30 cellular contexts compared by ENCODE assay signal in genomic region chr15:35211240-35211952, GRCh38.
"Had no signal": no experiment of that assay in that cellular context is flagged by ENCODE, and none has a peak within 500 bp of the region (broad histone marks: within the 10 kb centered on the region; RNA-seq: fewer than 3 reads in every experiment).

No MANE protein-coding gene starts in this region.

- H3K9me3 Mint-ChIP-seq: activated CD4-positive, alpha-beta memory T cell treated with anti-CD3 and anti-CD28 coated beads for 36 hours; activated CD4-positive, alpha-beta T cell treated with anti-CD3 and anti-CD28 coated beads, Interleukin-2, amount 10 ng/mL, durations not matched to agents 7 days and 5 days; activated naive CD4-positive, alpha-beta T cell treated with anti-CD3 and anti-CD28 coated beads for 36 hours; activated naive CD4-positive, alpha-beta T cell treated with anti-CD3 and anti-CD28 coated beads, Interleukin-2, amount 50 U/mL, for 72 hours; activated T-cell treated with anti-CD3 and anti-CD28 coated beads, Interleukin-2, amount 50 U/mL, for 4 hours; activated T-helper 1 cell treated with anti-CD3 and anti-CD28 coated beads, Interleukin-12 subunit alpha, Interleukin-12 subunit beta, Interleukin-2, Interleukin-4 antibody, amounts not matched to agents 30 ng/mL and 10 ng/mL and 1 ng/mL, durations not matched to agents 14 hours and 24 hours and 36 hours had no signal

- H3K27ac ChIP-seq: adrenal gland, body of pancreas, breast epithelium, PC-9, RWPE1, SK-N-MC had no signal

- H3K4me3 Mint-ChIP-seq: activated CD4-positive, alpha-beta memory T cell treated with anti-CD3 and anti-CD28 coated beads for 36 hours; activated CD4-positive, alpha-beta T cell treated with anti-CD3 and anti-CD28 coated beads for 36 hours; activated CD4-positive, alpha-beta T cell treated with anti-CD3 and anti-CD28 coated beads, Interleukin-2, amount 10 ng/mL, durations not matched to agents 7 days and 5 days; activated naive CD4-positive, alpha-beta T cell treated with anti-CD3 and anti-CD28 coated beads for 36 hours; activated T-cell treated with anti-CD3 and anti-CD28 coated beads, Interleukin-2, amount 50 U/mL, for 4 hours; activated T-helper 1 cell treated with anti-CD3 and anti-CD28 coated beads, Interleukin-12 subunit alpha, Interleukin-12 subunit beta, Interleukin-2, Interleukin-4 antibody, amounts not matched to agents 30 ng/mL and 10 ng/mL and 1 ng/mL, durations not matched to agents 14 hours and 24 hours and 36 hours had no signal

- H3K27ac Mint-ChIP-seq: activated CD4-positive, alpha-beta memory T cell treated with anti-CD3 and anti-CD28 coated beads for 36 hours; activated CD4-positive, alpha-beta T cell treated with anti-CD3 and anti-CD28 coated beads for 36 hours; activated CD4-positive, alpha-beta T cell treated with anti-CD3 and anti-CD28 coated beads, Interleukin-2, amount 10 ng/mL, durations not matched to agents 7 days and 5 days; activated naive CD4-positive, alpha-beta T cell treated with anti-CD3 and anti-CD28 coated beads for 36 hours; activated naive CD4-positive, alpha-beta T cell treated with anti-CD3 and anti-CD28 coated beads, Interleukin-2, amount 50 U/mL, for 72 hours; activated T-helper 1 cell treated with anti-CD3 and anti-CD28 coated beads, Interleukin-12 subunit alpha, Interleukin-12 subunit beta, Interleukin-2, Interleukin-4 antibody, amounts not matched to agents 30 ng/mL and 10 ng/mL and 1 ng/mL, durations not matched to agents 14 hours and 24 hours and 36 hours had no signal

- H3K4me1 ChIP-seq: adrenal gland, body of pancreas, breast epithelium had no signal

- DNase-seq: activated CD4-positive, alpha-beta memory T cell treated with anti-CD3 and anti-CD28 coated beads for 36 hours; activated CD4-positive, alpha-beta T cell treated with anti-CD3 and anti-CD28 coated beads for 36 hours; activated CD4-positive, alpha-beta T cell treated with anti-CD3 and anti-CD28 coated beads, Interleukin-2, amount 10 ng/mL, durations not matched to agents 7 days and 5 days; activated CD8-positive, alpha-beta memory T cell treated with anti-CD3 and anti-CD28 coated beads, Interleukin-2, amount 50 U/mL, for 4 hours; activated gamma-delta T cell treated with Interleukin-2 at 50 U/mL for 16 hours; activated naive CD4-positive, alpha-beta T cell treated with anti-CD3 and anti-CD28 coated beads for 36 hours; activated T-cell treated with anti-CD3 and anti-CD28 coated beads for 4 hours; activated T-cell treated with anti-CD3 and anti-CD28 coated beads, Interleukin-2, amount 50 U/mL, for 4 hours; adrenal gland; body of pancreas; NCI-H1105; NCI-H1436; NCI-H1694; NCI-H1930; NCI-H2081 treated with DMSO at 0.1 percent for 48 hours; NCI-H226; NCI-H446 treated with DMSO at 0.1 percent for 48 hours; NCI-H524; NCI-H69; NCI-H82; NK-92 treated with Interleukin-12 subunit alpha and Interleukin-12 subunit beta, amount 100 ng/mL, for 24 hours; PC-9 had no signal

- H3K4me3 ChIP-seq: adrenal gland, body of pancreas, breast epithelium, K562, PC-9, SK-N-MC had no signal

- H3K27me3 Mint-ChIP-seq: activated CD4-positive, alpha-beta memory T cell treated with anti-CD3 and anti-CD28 coated beads for 36 hours; activated CD4-positive, alpha-beta T cell treated with anti-CD3 and anti-CD28 coated beads for 36 hours; activated CD4-positive, alpha-beta T cell treated with anti-CD3 and anti-CD28 coated beads, Interleukin-2, amount 10 ng/mL, durations not matched to agents 7 days and 5 days had no signal

- ATAC-seq: activated CD4-positive, alpha-beta T cell treated with anti-CD3 and anti-CD28 coated beads for 36 hours; activated CD4-positive, CD25-positive, alpha-beta regulatory T cell treated with anti-CD3 and anti-CD28 coated beads, Interleukin-2, amount 50 U/mL, for 24 hours; activated naive CD4-positive, alpha-beta T cell treated with anti-CD3 and anti-CD28 coated beads, Interleukin-2, amount 50 U/mL, for 72 hours; activated T-cell treated with anti-CD3 and anti-CD28 coated beads, Interleukin-2, amount 50 U/mL, for 4 hours; body of pancreas; K562; Right ventricle myocardium inferior had no signal

- H3K27me3 ChIP-seq: adrenal gland, body of pancreas, breast epithelium had no signal

- H3K4me1 Mint-ChIP-seq: activated CD4-positive, alpha-beta T cell treated with anti-CD3 and anti-CD28 coated beads for 36 hours; activated CD4-positive, alpha-beta T cell treated with anti-CD3 and anti-CD28 coated beads, Interleukin-2, amount 10 ng/mL, durations not matched to agents 7 days and 5 days had no signal

- H3K36me3 Mint-ChIP-seq: activated CD4-positive, alpha-beta memory T cell treated with anti-CD3 and anti-CD28 coated beads for 36 hours; activated naive CD4-positive, alpha-beta T cell treated with anti-CD3 and anti-CD28 coated beads, Interleukin-2, amount 50 U/mL, for 72 hours had no signal

- H3K9me3 ChIP-seq: adrenal gland, body of pancreas, breast epithelium had no signal

- H3K36me3 ChIP-seq: adrenal gland, breast epithelium had no signal
